In genomic region chr11:134862168-134862567, GRCh38 we compare ENCODE assay signal across 16 cellular contexts.
DNase-seq lines count a peak whose midpoint lies in the region; ATAC-seq and TF ChIP-seq lines count a peak whose summit lies in the region.
"Had no signal": no experiment of that assay in that cellular context is flagged by ENCODE, and none has a peak within 500 bp of the region (broad histone marks: within the 10 kb centered on the region; RNA-seq: fewer than 3 reads in every experiment).

No MANE protein-coding gene starts in this region.

- no peak overlapping the region for H3K27ac ChIP-seq in ovary
- H3K27ac ChIP-seq: A549 had no signal

- H3K36me3 ChIP-seq in ovary = no peaks in the 10 kb centered on the region
- H3K36me3 ChIP-seq: BE2C had no signal

- no peak for TF ChIP-seq EP300 in ovary (IDR thresholded peaks at IDR 0.05)

- intact Hi-C loops in ovary (cut with DNase I) (no loop called here), sciatic nerve (cut with DNase I) (no loop called here)

- H3K4me3 ChIP-seq in fibroblast of villous mesenchyme (ENCODE audit: low read depth, low read length) (no peak overlapping the region), ovary (no peak overlapping the region)
- H3K4me3 ChIP-seq: A549 had no signal

- no peak for TF ChIP-seq CTCF in fibroblast of villous mesenchyme (IDR thresholded peaks at IDR 0.05; ENCODE audit: insufficient read depth, low read depth, low read length)
- TF ChIP-seq CTCF in ovary (IDR thresholded peaks at IDR 0.05) = no peak

- no peaks in the 10 kb centered on the region for H3K4me1 ChIP-seq in ovary (ENCODE audit: insufficient read depth)
- H3K4me1 ChIP-seq: A549 had no signal

- 41 to 54% (median 49%) methylated on average over 6 of the region's 6 CpGs for WGBS in ovary, 3 donors

- TF ChIP-seq POLR2A in ovary (IDR thresholded peaks at IDR 0.05) = no peak

- DNase-seq in COLO829 (ENCODE audit: low spot score) (peak; percentile 3), M059J (ENCODE audit: low read depth) (peak; percentile 73), fibroblast of villous mesenchyme (ENCODE audit: low read depth) (peak; percentile 5), ureter (ENCODE audit: low spot score) (peak; percentile 10), ovary (no peak), sciatic nerve (ENCODE audit: low spot score) (no peak)
- DNase-seq: BE2C; Calu3; CD8-positive, alpha-beta memory T cell; DMS 273 treated with DMSO at 0.1 percent for 48 hours; EL; GOT3; H9 had no signal

- H3K27me3 ChIP-seq in ovary = no peaks in the 10 kb centered on the region
- H3K27me3 ChIP-seq: BE2C had no signal

- no peaks in the 10 kb centered on the region for H3K9me3 ChIP-seq in ovary
- H3K9me3 ChIP-seq: A549, BE2C had no signal

- ATAC-seq in HG02678 (IDR thresholded peaks at IDR 0.05; ENCODE audit: unreplicated experiment) (no peak), sciatic nerve (no peak)
- ATAC-seq: A549, HepG2 had no signal

Comparison
In these comparisons a context has a peak if more than half of its experiments do, and no peak if none do; other contexts are left out.
1. DNase-seq: peak in COLO829 (single experiment), M059J (single experiment), fibroblast of villous mesenchyme (single experiment) and ureter (single experiment); none in ovary (0 of 5) and sciatic nerve (single experiment).